Comparison of ENCODE assay signal across 23 cellular contexts in the genomic region with DNA sequence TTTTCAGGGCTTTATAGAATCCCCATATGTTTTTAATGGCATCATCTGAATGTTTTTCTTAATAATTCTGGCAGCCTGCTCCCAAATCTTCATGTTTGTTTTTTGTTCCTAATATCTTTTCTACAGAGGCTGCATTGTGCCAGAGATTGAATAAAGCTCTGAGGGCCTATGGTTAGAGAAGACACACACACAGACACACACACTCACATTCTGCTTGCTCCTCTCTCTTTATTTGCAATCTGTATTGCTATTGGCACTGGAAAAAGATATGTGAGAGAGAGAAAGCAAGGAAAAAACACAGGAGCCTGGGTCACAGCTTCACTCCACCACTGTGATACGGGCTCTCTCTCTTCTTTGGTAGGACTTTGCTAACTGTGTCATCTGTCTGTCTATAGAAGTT.
"Had no signal": no experiment of that assay in that cellular context is flagged by ENCODE, and none has a peak within 500 bp of the region (broad histone marks: within the 10 kb centered on the region; RNA-seq: fewer than 3 reads in every experiment).

No MANE protein-coding gene starts in this region.

- H3K36me3 Mint-ChIP-seq: naive thymus-derived CD8-positive, alpha-beta T cell; stimulated activated memory B cell treated with anti-CD40 and anti-IgM and Interleukin-4, amounts not matched to agents 10 μg/mL and 1 μg/mL and 100 μg/mL, for 72 hours had no signal

- H3K27me3 ChIP-seq: esophagus muscularis mucosa, hepatocyte, pancreas, transverse colon had no signal

- H3K27ac Mint-ChIP-seq: naive thymus-derived CD8-positive, alpha-beta T cell; stimulated activated memory B cell treated with anti-CD40 and anti-IgM and Interleukin-4, amounts not matched to agents 10 μg/mL and 1 μg/mL and 100 μg/mL, for 72 hours; stimulated activated naive CD8-positive, alpha-beta T cell treated with anti-CD3 and anti-CD28 coated beads, Interleukin-15, Interleukin-2, amounts not matched to agents 100 ng/mL and 50 ng/mL, for 24 hours had no signal

- H3K4me3 Mint-ChIP-seq: naive thymus-derived CD8-positive, alpha-beta T cell; stimulated activated memory B cell treated with anti-CD40 and anti-IgM and Interleukin-4, amounts not matched to agents 10 μg/mL and 1 μg/mL and 100 μg/mL, for 72 hours; stimulated activated naive CD8-positive, alpha-beta T cell treated with anti-CD3 and anti-CD28 coated beads, Interleukin-15, Interleukin-2, amounts not matched to agents 100 ng/mL and 50 ng/mL, for 24 hours had no signal

- H3K36me3 ChIP-seq: esophagus muscularis mucosa, pancreas, transverse colon had no signal

- H2AFZ ChIP-seq: hepatocyte had no signal

- H3K4me2 ChIP-seq: hepatocyte had no signal

- FAIRE-seq: kidney, pancreas had no signal

- H3K79me2 ChIP-seq: hepatocyte had no signal

- H3K9me3 ChIP-seq: esophagus muscularis mucosa, mucosa of descending colon, pancreas, transverse colon had no signal

- H3K4me3 ChIP-seq: coronary artery, esophagus muscularis mucosa, hepatocyte, lung, mucosa of descending colon, pancreas, transverse colon had no signal

- ATAC-seq: left colon; left ventricle myocardium superior; mucosa of descending colon; naive thymus-derived CD8-positive, alpha-beta T cell; pancreas; right cardiac atrium; stimulated activated memory B cell treated with anti-CD40 and anti-IgM and Interleukin-4, amounts not matched to agents 10 μg/mL and 1 μg/mL and 100 μg/mL, for 72 hours had no signal

- DNase-seq: caudate nucleus; effector CD4-positive, alpha-beta T cell; foreskin melanocyte; head of caudate nucleus; kidney; left colon; left ventricle myocardium superior; mucosa of descending colon; naive thymus-derived CD8-positive, alpha-beta T cell; pancreas; right cardiac atrium; stimulated activated CD4-positive, alpha-beta T cell treated with anti-CD3 and anti-CD28 coated beads, Interleukin-15, amount 100 ng/mL, for 24 hours; stimulated activated CD4-positive, alpha-beta T cell treated with anti-CD3 and anti-CD28 coated beads, Interleukin-1b, Interleukin-23, amount 100 ng/mL, for 48 hours; stimulated activated CD4-positive, alpha-beta T cell treated with anti-CD3 and anti-CD28 coated beads, Interleukin-4, amount 100 ng/mL, for 24 hours; transverse colon had no signal

- H3K4me1 ChIP-seq: esophagus muscularis mucosa, transverse colon had no signal

- H3K9me3 Mint-ChIP-seq: naive thymus-derived CD8-positive, alpha-beta T cell; stimulated activated memory B cell treated with anti-CD40 and anti-IgM and Interleukin-4, amounts not matched to agents 10 μg/mL and 1 μg/mL and 100 μg/mL, for 72 hours; stimulated activated naive CD8-positive, alpha-beta T cell treated with anti-CD3 and anti-CD28 coated beads, Interleukin-15, Interleukin-2, amounts not matched to agents 100 ng/mL and 50 ng/mL, for 24 hours had no signal

- H3K27me3 Mint-ChIP-seq: progenitor cell of endocrine pancreas; stimulated activated memory B cell treated with anti-CD40 and anti-IgM and Interleukin-4, amounts not matched to agents 10 μg/mL and 1 μg/mL and 100 μg/mL, for 72 hours; stimulated activated naive CD8-positive, alpha-beta T cell treated with anti-CD3 and anti-CD28 coated beads, Interleukin-15, Interleukin-2, amounts not matched to agents 100 ng/mL and 50 ng/mL, for 24 hours had no signal

- H3K4me1 Mint-ChIP-seq: naive thymus-derived CD8-positive, alpha-beta T cell; stimulated activated memory B cell treated with anti-CD40 and anti-IgM and Interleukin-4, amounts not matched to agents 10 μg/mL and 1 μg/mL and 100 μg/mL, for 72 hours had no signal

- H3K27ac ChIP-seq: coronary artery, epithelial cell of prostate, esophagus muscularis mucosa, hepatocyte, pancreas, transverse colon had no signal
